1 cellular context compared by ENCODE assay signal in the genomic region with DNA sequence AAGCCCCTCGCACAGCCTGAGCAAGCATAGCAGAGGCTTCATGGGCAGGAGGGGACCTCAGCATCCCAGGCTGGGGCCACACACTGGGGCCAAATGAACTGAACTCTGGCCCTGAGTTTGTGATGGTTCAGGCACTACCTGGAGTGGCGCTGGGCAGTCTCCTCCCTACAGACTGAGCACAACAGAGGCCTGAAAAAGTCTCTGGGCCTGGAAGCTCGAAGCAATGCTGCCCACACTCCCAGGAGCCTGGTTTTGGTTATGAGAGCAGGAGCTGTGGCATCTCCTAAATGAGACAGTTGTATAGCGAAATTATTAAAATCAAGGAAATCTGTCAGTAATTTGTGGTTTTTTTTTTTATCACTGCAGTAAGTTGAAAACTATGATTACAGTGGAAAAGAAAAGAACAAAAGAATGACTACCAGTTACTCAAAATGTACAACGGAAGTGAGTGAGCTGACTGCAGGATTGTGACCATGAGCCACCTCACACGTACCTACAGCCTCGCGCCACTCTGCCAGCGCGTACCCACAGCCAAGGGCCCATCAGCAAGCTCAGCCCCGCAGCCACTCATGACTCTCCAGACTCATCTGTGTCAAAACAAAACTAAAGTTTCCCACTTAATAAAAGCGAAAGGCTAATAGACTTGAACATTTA.
TF ChIP-seq lines count a peak whose summit lies in the region.

No MANE protein-coding gene starts in this region.

TF ChIP-seq in WTC11, 78 proteins besides CTCF, POLR2A, EP300 and RAD21 (continued from another document):
- TF ChIP-seq, protein P1, sequence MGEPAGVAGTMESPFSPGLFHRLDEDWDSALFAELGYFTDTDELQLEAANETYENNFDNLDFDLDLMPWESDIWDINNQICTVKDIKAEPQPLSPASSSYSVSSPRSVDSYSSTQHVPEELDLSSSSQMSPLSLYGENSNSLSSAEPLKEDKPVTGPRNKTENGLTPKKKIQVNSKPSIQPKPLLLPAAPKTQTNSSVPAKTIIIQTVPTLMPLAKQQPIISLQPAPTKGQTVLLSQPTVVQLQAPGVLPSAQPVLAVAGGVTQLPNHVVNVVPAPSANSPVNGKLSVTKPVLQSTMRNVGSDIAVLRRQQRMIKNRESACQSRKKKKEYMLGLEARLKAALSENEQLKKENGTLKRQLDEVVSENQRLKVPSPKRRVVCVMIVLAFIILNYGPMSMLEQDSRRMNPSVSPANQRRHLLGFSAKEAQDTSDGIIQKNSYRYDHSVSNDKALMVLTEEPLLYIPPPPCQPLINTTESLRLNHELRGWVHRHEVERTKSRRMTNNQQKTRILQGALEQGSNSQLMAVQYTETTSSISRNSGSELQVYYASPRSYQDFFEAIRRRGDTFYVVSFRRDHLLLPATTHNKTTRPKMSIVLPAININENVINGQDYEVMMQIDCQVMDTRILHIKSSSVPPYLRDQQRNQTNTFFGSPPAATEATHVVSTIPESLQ (CRISPR knock-in tag; IDR thresholded peaks at IDR 0.05) = no peak
TF ChIP-seq in WTC11: peak in this region for 0.
